Comparison of ENCODE assay signal across 1 cellular context in the genomic region with DNA sequence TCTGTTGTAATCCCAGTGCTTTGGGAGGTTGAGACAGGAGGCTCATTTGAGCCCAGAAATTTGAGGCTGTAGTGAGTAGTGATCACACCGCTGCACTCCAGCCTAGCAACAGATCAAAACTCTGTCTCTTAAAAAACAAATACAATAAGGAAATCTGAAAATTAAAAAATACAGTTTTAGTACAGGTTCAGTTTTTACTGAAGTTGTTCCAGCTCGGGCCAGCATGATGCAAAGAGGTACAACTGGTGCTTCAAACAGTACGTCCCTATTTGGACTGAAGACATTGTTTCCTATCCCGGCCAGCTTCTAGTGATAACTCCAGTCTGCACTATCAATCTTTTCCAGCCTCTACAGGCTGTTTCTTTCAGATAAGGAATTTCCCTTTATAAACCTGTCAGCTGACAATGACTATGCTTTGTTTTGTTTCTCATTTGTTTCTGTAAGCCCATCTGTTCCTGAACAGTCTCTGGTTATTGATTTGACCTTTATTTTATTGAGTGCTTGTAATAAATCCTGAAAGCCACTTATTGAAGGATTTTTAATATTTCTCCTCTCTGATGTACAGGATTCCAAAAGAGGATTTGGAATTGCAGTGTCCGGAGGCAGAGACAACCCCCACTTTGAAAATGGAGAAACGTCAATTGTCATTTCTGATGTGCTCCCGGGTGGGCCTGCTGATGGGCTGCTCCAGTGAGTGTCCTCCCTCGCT.
A peak's percentile ranks its signal among the peaks of the same experiment; 100 is the strongest.
TF ChIP-seq lines count a peak whose summit lies in the region.

No MANE protein-coding gene starts in this region.

TF ChIP-seq in HepG2, 621 proteins besides CTCF, POLR2A, EP300 and RAD21:
- TF ChIP-seq, protein P1, sequence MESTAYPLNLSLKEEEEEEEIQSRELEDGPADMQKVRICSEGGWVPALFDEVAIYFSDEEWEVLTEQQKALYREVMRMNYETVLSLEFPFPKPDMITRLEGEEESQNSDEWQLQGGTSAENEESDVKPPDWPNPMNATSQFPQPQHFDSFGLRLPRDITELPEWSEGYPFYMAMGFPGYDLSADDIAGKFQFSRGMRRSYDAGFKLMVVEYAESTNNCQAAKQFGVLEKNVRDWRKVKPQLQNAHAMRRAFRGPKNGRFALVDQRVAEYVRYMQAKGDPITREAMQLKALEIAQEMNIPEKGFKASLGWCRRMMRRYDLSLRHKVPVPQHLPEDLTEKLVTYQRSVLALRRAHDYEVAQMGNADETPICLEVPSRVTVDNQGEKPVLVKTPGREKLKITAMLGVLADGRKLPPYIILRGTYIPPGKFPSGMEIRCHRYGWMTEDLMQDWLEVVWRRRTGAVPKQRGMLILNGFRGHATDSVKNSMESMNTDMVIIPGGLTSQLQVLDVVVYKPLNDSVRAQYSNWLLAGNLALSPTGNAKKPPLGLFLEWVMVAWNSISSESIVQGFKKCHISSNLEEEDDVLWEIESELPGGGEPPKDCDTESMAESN (CRISPR knock-in tag; conservative IDR thresholded peaks at IDR 0.05) = no peak
- TF ChIP-seq, protein P2, sequence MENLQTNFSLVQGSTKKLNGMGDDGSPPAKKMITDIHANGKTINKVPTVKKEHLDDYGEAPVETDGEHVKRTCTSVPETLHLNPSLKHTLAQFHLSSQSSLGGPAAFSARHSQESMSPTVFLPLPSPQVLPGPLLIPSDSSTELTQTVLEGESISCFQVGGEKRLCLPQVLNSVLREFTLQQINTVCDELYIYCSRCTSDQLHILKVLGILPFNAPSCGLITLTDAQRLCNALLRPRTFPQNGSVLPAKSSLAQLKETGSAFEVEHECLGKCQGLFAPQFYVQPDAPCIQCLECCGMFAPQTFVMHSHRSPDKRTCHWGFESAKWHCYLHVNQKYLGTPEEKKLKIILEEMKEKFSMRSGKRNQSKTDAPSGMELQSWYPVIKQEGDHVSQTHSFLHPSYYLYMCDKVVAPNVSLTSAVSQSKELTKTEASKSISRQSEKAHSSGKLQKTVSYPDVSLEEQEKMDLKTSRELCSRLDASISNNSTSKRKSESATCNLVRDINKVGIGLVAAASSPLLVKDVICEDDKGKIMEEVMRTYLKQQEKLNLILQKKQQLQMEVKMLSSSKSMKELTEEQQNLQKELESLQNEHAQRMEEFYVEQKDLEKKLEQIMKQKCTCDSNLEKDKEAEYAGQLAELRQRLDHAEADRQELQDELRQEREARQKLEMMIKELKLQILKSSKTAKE (CRISPR knock-in tag; IDR thresholded peaks at IDR 0.05; ENCODE audit: borderline replicate concordance) = no peak
- TF ChIP-seq ZSCAN22 (CRISPR knock-in tag; IDR thresholded peaks at IDR 0.05) (no peak), RFX3 (CRISPR knock-in tag; IDR thresholded peaks at IDR 0.05) (no peak), RBM22 (optimal IDR thresholded peaks at IDR 0.05; ENCODE audit: low read length) (peak; percentile 15), TCF7 (IDR thresholded peaks at IDR 0.05; ENCODE audit: low read depth) (no peak)
- TF ChIP-seq, protein P3, sequence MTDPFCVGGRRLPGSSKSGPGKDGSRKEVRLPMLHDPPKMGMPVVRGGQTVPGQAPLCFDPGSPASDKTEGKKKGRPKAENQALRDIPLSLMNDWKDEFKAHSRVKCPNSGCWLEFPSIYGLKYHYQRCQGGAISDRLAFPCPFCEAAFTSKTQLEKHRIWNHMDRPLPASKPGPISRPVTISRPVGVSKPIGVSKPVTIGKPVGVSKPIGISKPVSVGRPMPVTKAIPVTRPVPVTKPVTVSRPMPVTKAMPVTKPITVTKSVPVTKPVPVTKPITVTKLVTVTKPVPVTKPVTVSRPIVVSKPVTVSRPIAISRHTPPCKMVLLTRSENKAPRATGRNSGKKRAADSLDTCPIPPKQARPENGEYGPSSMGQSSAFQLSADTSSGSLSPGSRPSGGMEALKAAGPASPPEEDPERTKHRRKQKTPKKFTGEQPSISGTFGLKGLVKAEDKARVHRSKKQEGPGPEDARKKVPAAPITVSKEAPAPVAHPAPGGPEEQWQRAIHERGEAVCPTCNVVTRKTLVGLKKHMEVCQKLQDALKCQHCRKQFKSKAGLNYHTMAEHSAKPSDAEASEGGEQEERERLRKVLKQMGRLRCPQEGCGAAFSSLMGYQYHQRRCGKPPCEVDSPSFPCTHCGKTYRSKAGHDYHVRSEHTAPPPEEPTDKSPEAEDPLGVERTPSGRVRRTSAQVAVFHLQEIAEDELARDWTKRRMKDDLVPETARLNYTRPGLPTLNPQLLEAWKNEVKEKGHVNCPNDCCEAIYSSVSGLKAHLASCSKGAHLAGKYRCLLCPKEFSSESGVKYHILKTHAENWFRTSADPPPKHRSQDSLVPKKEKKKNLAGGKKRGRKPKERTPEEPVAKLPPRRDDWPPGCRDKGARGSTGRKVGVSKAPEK (CRISPR knock-in tag; IDR thresholded peaks at IDR 0.05; ENCODE audit: borderline replicate concordance) = no peak
